Comparison of ENCODE assay signal across 9 cellular contexts in the genomic region with DNA sequence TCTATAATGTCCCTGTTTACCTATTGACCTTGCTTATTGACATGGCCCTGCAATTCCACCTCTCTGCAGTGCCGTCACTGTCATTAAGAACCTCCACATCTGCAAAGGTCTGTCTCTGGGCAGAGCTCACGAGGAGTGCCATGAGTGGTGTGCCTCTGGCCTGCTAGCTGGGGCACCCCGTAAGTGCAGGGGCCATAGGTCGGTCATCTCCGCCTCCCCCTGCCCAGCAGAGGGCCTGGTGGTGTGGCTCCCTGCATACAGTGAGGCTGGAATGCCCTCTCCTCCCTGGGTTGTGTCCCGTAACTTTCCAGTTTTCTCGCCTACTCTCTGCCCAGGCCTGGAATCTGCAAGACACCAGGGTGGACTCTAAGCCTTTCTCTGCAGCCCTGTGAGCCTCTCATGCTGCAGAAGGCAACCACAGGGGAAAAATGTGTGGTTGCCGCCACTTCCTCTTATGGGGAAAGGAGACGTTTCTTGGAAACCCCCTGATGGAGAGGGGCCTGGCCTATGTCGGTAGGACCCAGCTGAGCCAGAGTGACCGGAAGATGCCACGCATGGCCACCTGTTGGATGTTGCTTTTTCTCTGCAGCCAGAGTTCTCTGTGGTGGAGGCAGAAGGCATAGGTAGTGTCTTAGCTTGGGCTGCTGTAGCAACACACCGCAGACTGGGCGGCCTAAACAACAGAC.
DNase-seq lines count a peak whose midpoint lies in the region; ATAC-seq and TF ChIP-seq lines count a peak whose summit lies in the region.
"Had no signal": no experiment of that assay in that cellular context is flagged by ENCODE, and none has a peak within 500 bp of the region (broad histone marks: within the 10 kb centered on the region; RNA-seq: fewer than 3 reads in every experiment).

No MANE protein-coding gene starts in this region.

- peak; percentile 58 for ATAC-seq in HG02943 (IDR thresholded peaks at IDR 0.05; ENCODE audit: low read depth, unreplicated experiment)

- POLR2A ChIA-PET in HEK293T (lab: Yijun Ruan, JAX) = no interaction called here

- CTCF ChIA-PET in HEK293T (lab: Yijun Ruan, JAX) = no interaction called here

- DNase-seq in activated T-cell treated with anti-CD3 and anti-CD28 coated beads for 24 hours (ENCODE audit: low read depth) (peak; percentile 49), activated T-cell treated with anti-CD3 and anti-CD28 coated beads for 4 hours (no peak), SKM-1 treated with dmso at 0.1 percent for 144 hours (lab: John Stamatoyannopoulos, UW; ENCODE audit: unreplicated experiment) (peak; percentile 83), glomerular visceral epithelial cell (ENCODE audit: extremely low spot score) (peak; percentile 40), midbrain (lab: John Stamatoyannopoulos, UW) (no peak), HEK293T (ENCODE audit: extremely low spot score) (no peak), NCI-H1694 (lab: John Stamatoyannopoulos, UW) (no peak)
- DNase-seq: heart left ventricle had no signal

TF ChIP-seq in HEK293T, 16 proteins besides CTCF, POLR2A, EP300 and RAD21:
- TF ChIP-seq, protein P1, sequence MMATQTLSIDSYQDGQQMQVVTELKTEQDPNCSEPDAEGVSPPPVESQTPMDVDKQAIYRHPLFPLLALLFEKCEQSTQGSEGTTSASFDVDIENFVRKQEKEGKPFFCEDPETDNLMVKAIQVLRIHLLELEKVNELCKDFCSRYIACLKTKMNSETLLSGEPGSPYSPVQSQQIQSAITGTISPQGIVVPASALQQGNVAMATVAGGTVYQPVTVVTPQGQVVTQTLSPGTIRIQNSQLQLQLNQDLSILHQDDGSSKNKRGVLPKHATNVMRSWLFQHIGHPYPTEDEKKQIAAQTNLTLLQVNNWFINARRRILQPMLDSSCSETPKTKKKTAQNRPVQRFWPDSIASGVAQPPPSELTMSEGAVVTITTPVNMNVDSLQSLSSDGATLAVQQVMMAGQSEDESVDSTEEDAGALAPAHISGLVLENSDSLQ (IDR thresholded peaks at IDR 0.05) = no peak
- TF ChIP-seq BHLHE40 (IDR thresholded peaks at IDR 0.05; ENCODE audit: borderline replicate concordance) (no peak), SUZ12 (IDR thresholded peaks at IDR 0.05) (no peak), HDGF (IDR thresholded peaks at IDR 0.05; ENCODE audit: borderline replicate concordance) (no peak), LEF1 (IDR thresholded peaks at IDR 0.05; ENCODE audit: borderline replicate concordance) (no peak), FOXM1 (IDR thresholded peaks at IDR 0.05; ENCODE audit: borderline replicate concordance) (no peak), ELF4 (IDR thresholded peaks at IDR 0.05) (no peak), FOXK2 (IDR thresholded peaks at IDR 0.05) (no peak), ZNF384 (IDR thresholded peaks at IDR 0.05) (no peak), SP1 (IDR thresholded peaks at IDR 0.05) (no peak), TARDBP (IDR thresholded peaks at IDR 0.05) (no peak), NFRKB (IDR thresholded peaks at IDR 0.05) (no peak), CTBP1 (IDR thresholded peaks at IDR 0.05; ENCODE audit: borderline replicate concordance) (no peak)
TF ChIP-seq in HEK293T: peak in this region for 0.

Comparison
In these comparisons a context has a peak if more than half of its experiments do, and no peak if none do; other contexts are left out.
1. DNase-seq: peak in activated T-cell treated with anti-CD3 and anti-CD28 coated beads for 24 hours (single experiment), SKM-1 treated with dmso at 0.1 percent for 144 hours (single experiment) and glomerular visceral epithelial cell (single experiment); none in activated T-cell treated with anti-CD3 and anti-CD28 coated beads for 4 hours (single experiment), midbrain (single experiment), HEK293T (single experiment) and NCI-H1694 (single experiment).